8 cellular contexts compared by ENCODE assay signal in genomic region chr19:29605653-29606419, GRCh38. TPM values are rescaled to one million over a fixed set of nuclear protein-coding genes. Genes with fewer than 3 reads are reported as not detected.
DNase-seq lines count a peak whose midpoint lies in the region; ATAC-seq, FAIRE-seq and TF ChIP-seq lines count a peak whose summit lies in the region.

POP4 (plus strand) TSS chr19:29606283; CDS start chr19:29606319, 36 bp downstream.

- TF ChIP-seq CTCF in WI38 (IDR thresholded peaks at IDR 0.05; ENCODE audit: low read depth, low read length) (no peak), bronchial epithelial cell (IDR thresholded peaks at IDR 0.05; ENCODE audit: insufficient read depth, low read length, severe bottlenecking) (no peak)

- H3K27ac ChIP-seq in ACC112 (ENCODE audit: low read depth, low read length), result peak within 1 kb of the TSS; percentile 52; the same call in 1 of the 2 replicates

- ATAC-seq in GM18870 (IDR thresholded peaks at IDR 0.05; ENCODE audit: unreplicated experiment), result peak; percentile 52
- ATAC-seq in HG03135 (IDR thresholded peaks at IDR 0.05; ENCODE audit: unreplicated experiment), result peak; percentile 54

- peak; percentile 100 for DNase-seq in NCI-H2227 treated with DMSO at 0.1 percent for 48 hours (lab: John Stamatoyannopoulos, UW)
- peak; percentile 86 for DNase-seq in bronchial epithelial cell (ENCODE audit: low read depth)
- DNase-seq in iPS-NIHi7 (ENCODE audit: extremely low spot score), result peak; percentile 98
- DNase-seq in smooth muscle cell of the brain vasculature (ENCODE audit: low read depth, low spot score), result peak; percentile 86

- H3K79me2 ChIP-seq in ACC112 (ENCODE audit: control insufficient read depth, insufficient read depth, low read length, unreplicated experiment), result peaks cover 14% of the 10 kb centered on the region

- no peaks in the 10 kb centered on the region for H3K27me3 ChIP-seq in ACC112 (ENCODE audit: insufficient read depth, low read length)
- no peaks in the 10 kb centered on the region for H3K27me3 ChIP-seq in bronchial epithelial cell (ENCODE audit: control insufficient read depth, insufficient read depth, low read length)

- H2AFZ ChIP-seq in ACC112 (ENCODE audit: low read length, unreplicated experiment), result peak within 1 kb of the TSS; percentile 79

- peaks cover 3% of the 10 kb centered on the region for H3K4me1 ChIP-seq in ACC112 (ENCODE audit: control insufficient read depth, insufficient read depth, low read length, unreplicated experiment)

- no peak for FAIRE-seq in bronchial epithelial cell (lab: Jason Lieb, UNC)

- no peaks in the 10 kb centered on the region for H3K36me3 ChIP-seq in ACC112 (ENCODE audit: insufficient read depth, low read length)
- H3K36me3 ChIP-seq in bronchial epithelial cell (ENCODE audit: control insufficient read depth, insufficient read depth, low read length), result peaks cover 2% of the 10 kb centered on the region

- peak within 1 kb of the TSS; percentile 87 for H3K4me3 ChIP-seq in ACC112 (ENCODE audit: low read depth, low read length)
- peak within 1 kb of the TSS; percentile 99 for H3K4me3 ChIP-seq in WI38 (ENCODE audit: low read depth, low read length)
- H3K4me3 ChIP-seq in bronchial epithelial cell (ENCODE audit: low read depth, low read length), result peak within 1 kb of the TSS; percentile 67

RNA-seq across cellular contexts. Expression of gene POP4, which starts in this region (rescaled TPM):
- total RNA-seq in bronchial epithelial cell, result 58.7 and 79.2 TPM in 2 replicates

Comparison
In these comparisons a context has a peak if more than half of its experiments do, and no peak if none do; other contexts are left out.
1. Peak in every context shown above with its lines: DNase-seq, ATAC-seq, H3K4me3 ChIP-seq and H3K27ac ChIP-seq.